In genomic region chrX:53081925-53082772, GRCh38 we compare ENCODE assay signal across 8 cellular contexts. TPM values are rescaled to one million over a fixed set of nuclear protein-coding genes. Genes with fewer than 3 reads are reported as not detected.
DNase-seq lines count a peak whose midpoint lies in the region; ATAC-seq, FAIRE-seq and TF ChIP-seq lines count a peak whose summit lies in the region.

TSS of gene TSPYL2 (plus strand) at chrX:53082367. CDS start at chrX:53082499, 132 bp downstream.

- H3K36me3 ChIP-seq in BE2C = peaks cover 12% of the 10 kb centered on the region

- no peaks in the 10 kb centered on the region for H3K4me1 ChIP-seq in BE2C

- no peak for TF ChIP-seq CTCF in BE2C (IDR thresholded peaks at IDR 0.05; ENCODE audit: low read depth, low read length)

- no peaks in the 10 kb centered on the region for H3K9me3 ChIP-seq in BE2C

- peak within 1 kb of the TSS; percentile 81 for H3K27ac ChIP-seq in layer of hippocampus (ENCODE audit: low read depth, low read length)

- peak within 1 kb of the TSS; percentile 76 for H3K4me3 ChIP-seq in BE2C (ENCODE audit: low read depth, low read length)

- DNase-seq in BE2C = peak; percentile 94
- peak; percentile 55 for DNase-seq in GM19240 (ENCODE audit: insufficient read length, low spot score)
- peak; percentile 94 to 96 for DNase-seq in NCI-H526 (lab: John Stamatoyannopoulos, UW)
- peak; percentile 94 for DNase-seq in activated CD4-positive, alpha-beta T cell treated with anti-CD3 and anti-CD28 coated beads for 48 hours
- peak; percentile 87 to 88 for DNase-seq in stimulated activated CD4-positive, alpha-beta T cell treated with anti-CD3 and anti-CD28 coated beads, Interleukin-1b, Interleukin-23, amount 100 ng/mL, for 4 hours (ENCODE audit: low read depth in 2 of 2)

- ATAC-seq in HG03460 (IDR thresholded peaks at IDR 0.05; ENCODE audit: unreplicated experiment) = peak; percentile 94

- FAIRE-seq in colon (lab: Jason Lieb, UNC) = peak; percentile 36

- H3K27me3 ChIP-seq in BE2C (no peaks in the 10 kb centered on the region), layer of hippocampus (ENCODE audit: control insufficient read depth, insufficient read depth, low read length) (no peaks in the 10 kb centered on the region)

RNA-seq across cellular contexts. Expression of gene TSPYL2, which starts in this region (rescaled TPM):
- polyA plus RNA-seq in BE2C (2012; ENCODE audit: insufficient read depth, insufficient read length, low read depth) = 32.9 TPM

Comparison
In these comparisons a context has a peak if more than half of its experiments do, and no peak if none do; other contexts are left out.
1. Peak in every context shown above with its lines: DNase-seq, ATAC-seq, H3K4me3 ChIP-seq and H3K27ac ChIP-seq.